Comparison of ENCODE assay signal across 30 cellular contexts in the genomic region with DNA sequence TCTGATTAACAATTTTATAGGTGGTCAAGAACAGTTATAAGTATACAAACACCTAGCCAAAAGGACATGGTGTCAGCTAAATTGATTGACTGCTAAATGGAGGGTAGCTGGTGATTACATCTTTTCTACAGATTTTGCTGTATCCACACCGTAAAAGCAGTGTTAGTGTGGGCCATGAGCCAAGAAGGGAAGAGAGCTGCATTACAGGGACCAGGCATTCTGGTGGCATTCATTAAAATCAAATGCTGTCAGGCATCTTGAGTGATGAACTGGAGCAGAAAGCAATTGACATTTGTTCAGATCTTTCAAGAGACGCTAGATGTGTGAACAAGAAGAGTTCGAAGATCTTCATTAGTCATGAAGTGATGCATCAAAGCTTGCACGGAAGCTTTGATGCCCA.
"Had no signal": no experiment of that assay in that cellular context is flagged by ENCODE, and none has a peak within 500 bp of the region (broad histone marks: within the 10 kb centered on the region; RNA-seq: fewer than 3 reads in every experiment).

No MANE protein-coding gene starts in this region.

- H3K36me3 ChIP-seq: ascending aorta, colonic mucosa, esophagus squamous epithelium, gastroesophageal sphincter, heart right ventricle, WERI-Rb-1 had no signal

- DNase-seq: activated B cell treated with CpG ODN at 0.5 μM for 24 hours; activated CD4-positive, alpha-beta memory T cell treated with anti-CD3 and anti-CD28 coated beads for 36 hours; activated CD4-positive, alpha-beta T cell treated with anti-CD3 and anti-CD28 coated beads for 48 hours; activated CD8-positive, alpha-beta memory T cell treated with anti-CD3 and anti-CD28 coated beads, Interleukin-2, amount 10 ng/mL, durations not matched to agents 7 days and 5 days; activated CD8-positive, alpha-beta memory T cell treated with anti-CD3 and anti-CD28 coated beads, Interleukin-2, amount 50 U/mL, for 4 hours; activated CD8-positive, alpha-beta T cell treated with anti-CD3 and anti-CD28 coated beads, Interleukin-2, amount 10 ng/mL, durations not matched to agents 7 days and 5 days; activated gamma-delta T cell; activated naive CD4-positive, alpha-beta T cell; activated naive CD4-positive, alpha-beta T cell treated with anti-CD3 and anti-CD28 coated beads, Interleukin-2, amount 10 ng/mL, durations not matched to agents 7 days and 5 days; activated naive CD8-positive, alpha-beta T cell treated with anti-CD3 and anti-CD28 coated beads, Interleukin-2, amount 10 ng/mL, durations not matched to agents 7 days and 5 days; activated T-cell treated with anti-CD3 and anti-CD28 coated beads, Interleukin-2, amount 50 U/mL, for 1 hour; activated T-cell treated with anti-CD3 and anti-CD28 coated beads, Interleukin-2, amount 50 U/mL, for 48 hours; central memory CD4-positive, alpha-beta T cell; cerebellar nuclear complex; colonic mucosa; effector CD8-positive, alpha-beta T cell; esophagus squamous epithelium; foreskin melanocyte; heart right ventricle; T-helper 17 cell; T1000; WERI-Rb-1 had no signal

- H3K36me3 Mint-ChIP-seq: activated CD4-positive, alpha-beta memory T cell treated with anti-CD3 and anti-CD28 coated beads for 36 hours; activated CD8-positive, alpha-beta memory T cell treated with anti-CD3 and anti-CD28 coated beads, Interleukin-2, amount 10 ng/mL, durations not matched to agents 7 days and 5 days; activated naive CD4-positive, alpha-beta T cell treated with anti-CD3 and anti-CD28 coated beads, Interleukin-2, amount 10 ng/mL, durations not matched to agents 7 days and 5 days; activated naive CD4-positive, alpha-beta T cell treated with anti-CD3 and anti-CD28 coated beads, Interleukin-2, amount 50 U/mL, for 72 hours; activated naive CD8-positive, alpha-beta T cell treated with anti-CD3 and anti-CD28 coated beads, Interleukin-2, amount 10 ng/mL, durations not matched to agents 7 days and 5 days had no signal

- H3K4me3 Mint-ChIP-seq: activated B cell treated with CpG ODN at 0.5 μM for 24 hours; activated CD4-positive, alpha-beta memory T cell treated with anti-CD3 and anti-CD28 coated beads for 36 hours; activated CD8-positive, alpha-beta memory T cell treated with anti-CD3 and anti-CD28 coated beads, Interleukin-2, amount 10 ng/mL, durations not matched to agents 7 days and 5 days; activated CD8-positive, alpha-beta T cell treated with anti-CD3 and anti-CD28 coated beads, Interleukin-2, amount 10 ng/mL, durations not matched to agents 7 days and 5 days; activated naive CD4-positive, alpha-beta T cell treated with anti-CD3 and anti-CD28 coated beads, Interleukin-2, amount 10 ng/mL, durations not matched to agents 7 days and 5 days; activated naive CD8-positive, alpha-beta T cell treated with anti-CD3 and anti-CD28 coated beads, Interleukin-2, amount 10 ng/mL, durations not matched to agents 7 days and 5 days; activated T-helper 1 cell treated with anti-CD3 and anti-CD28 coated beads, Interleukin-12 subunit alpha, Interleukin-12 subunit beta, Interleukin-2, Interleukin-4 antibody, amounts not matched to agents 30 ng/mL and 10 ng/mL and 1 ng/mL, durations not matched to agents 14 hours and 24 hours and 36 hours; T-helper 17 cell; T-helper 2 cell treated with Interferon-gamma antibody and Interleukin-4, amounts not matched to agents 5 μg/mL and 100 μg/mL, for 36 hours had no signal

- H3K27me3 ChIP-seq: ascending aorta, colonic mucosa, gastroesophageal sphincter, heart right ventricle, hepatocyte had no signal

- H3K4me1 Mint-ChIP-seq: activated B cell treated with CpG ODN at 0.5 μM for 24 hours; activated CD8-positive, alpha-beta memory T cell treated with anti-CD3 and anti-CD28 coated beads, Interleukin-2, amount 10 ng/mL, durations not matched to agents 7 days and 5 days; activated naive CD4-positive, alpha-beta T cell treated with anti-CD3 and anti-CD28 coated beads, Interleukin-2, amount 10 ng/mL, durations not matched to agents 7 days and 5 days; activated naive CD8-positive, alpha-beta T cell treated with anti-CD3 and anti-CD28 coated beads, Interleukin-2, amount 10 ng/mL, durations not matched to agents 7 days and 5 days; T-helper 17 cell had no signal

- H3K27ac Mint-ChIP-seq: activated B cell treated with CpG ODN at 0.5 μM for 24 hours; activated CD4-positive, alpha-beta memory T cell treated with anti-CD3 and anti-CD28 coated beads for 36 hours; activated CD8-positive, alpha-beta memory T cell treated with anti-CD3 and anti-CD28 coated beads, Interleukin-2, amount 10 ng/mL, durations not matched to agents 7 days and 5 days; activated CD8-positive, alpha-beta T cell treated with anti-CD3 and anti-CD28 coated beads, Interleukin-2, amount 10 ng/mL, durations not matched to agents 7 days and 5 days; activated naive CD4-positive, alpha-beta T cell treated with anti-CD3 and anti-CD28 coated beads, Interleukin-2, amount 10 ng/mL, durations not matched to agents 7 days and 5 days; activated naive CD4-positive, alpha-beta T cell treated with anti-CD3 and anti-CD28 coated beads, Interleukin-2, amount 50 U/mL, for 72 hours; activated naive CD8-positive, alpha-beta T cell treated with anti-CD3 and anti-CD28 coated beads, Interleukin-2, amount 10 ng/mL, durations not matched to agents 7 days and 5 days; activated T-helper 1 cell treated with anti-CD3 and anti-CD28 coated beads, Interleukin-12 subunit alpha, Interleukin-12 subunit beta, Interleukin-2, Interleukin-4 antibody, amounts not matched to agents 30 ng/mL and 10 ng/mL and 1 ng/mL, durations not matched to agents 14 hours and 24 hours and 36 hours; T-helper 17 cell; T-helper 2 cell treated with Interferon-gamma antibody and Interleukin-4, amounts not matched to agents 5 μg/mL and 100 μg/mL, for 36 hours had no signal

- H3K27ac ChIP-seq: ascending aorta, colonic mucosa, epithelial cell of prostate, esophagus squamous epithelium, gastroesophageal sphincter, heart right ventricle, hepatocyte, WERI-Rb-1 had no signal

- H2AFZ ChIP-seq: hepatocyte had no signal

- H3K79me2 ChIP-seq: hepatocyte had no signal

- H3K4me2 ChIP-seq: hepatocyte had no signal

- H3K4me3 ChIP-seq: ascending aorta, colonic mucosa, esophagus squamous epithelium, gastroesophageal sphincter, heart right ventricle, hepatocyte had no signal

- H3K27me3 Mint-ChIP-seq: activated B cell treated with CpG ODN at 0.5 μM for 24 hours; activated CD4-positive, alpha-beta memory T cell treated with anti-CD3 and anti-CD28 coated beads for 36 hours; activated CD8-positive, alpha-beta memory T cell treated with anti-CD3 and anti-CD28 coated beads, Interleukin-2, amount 10 ng/mL, durations not matched to agents 7 days and 5 days; activated naive CD4-positive, alpha-beta T cell treated with anti-CD3 and anti-CD28 coated beads, Interleukin-2, amount 10 ng/mL, durations not matched to agents 7 days and 5 days; activated naive CD8-positive, alpha-beta T cell treated with anti-CD3 and anti-CD28 coated beads, Interleukin-2, amount 10 ng/mL, durations not matched to agents 7 days and 5 days; T-helper 17 cell had no signal

- ATAC-seq: activated CD4-positive, CD25-positive, alpha-beta regulatory T cell treated with anti-CD3 and anti-CD28 coated beads, Interleukin-2, amount 50 U/mL, for 24 hours; activated CD8-positive, alpha-beta memory T cell treated with anti-CD3 and anti-CD28 coated beads, Interleukin-2, amount 10 ng/mL, durations not matched to agents 7 days and 5 days; activated CD8-positive, alpha-beta T cell treated with anti-CD3 and anti-CD28 coated beads, Interleukin-2, amount 10 ng/mL, durations not matched to agents 7 days and 5 days; activated naive CD4-positive, alpha-beta T cell treated with anti-CD3 and anti-CD28 coated beads, Interleukin-2, amount 50 U/mL, for 72 hours; gastroesophageal sphincter; heart right ventricle; T-helper 17 cell had no signal

- H3K9me3 ChIP-seq: ascending aorta, colonic mucosa, esophagus squamous epithelium had no signal
